13 cellular contexts compared by ENCODE assay signal in genomic region chr17:49000943-49001342, GRCh38. TPM values are rescaled to one million over a fixed set of nuclear protein-coding genes. Genes with fewer than 3 reads are reported as not detected.
DNase-seq lines count a peak whose midpoint lies in the region; ATAC-seq, FAIRE-seq and TF ChIP-seq lines count a peak whose summit lies in the region.
"Had no signal": no experiment of that assay in that cellular context is flagged by ENCODE, and none has a peak within 500 bp of the region (broad histone marks: within the 10 kb centered on the region; RNA-seq: fewer than 3 reads in every experiment).

No MANE protein-coding gene starts in this region.

- H3K36me3 ChIP-seq in A673 (ENCODE audit: insufficient read depth, low read length, poor library complexity, severe bottlenecking) (peaks cover 71% of the 10 kb centered on the region), iPS-15b (ENCODE audit: control insufficient read depth, insufficient read depth, low read length) (peaks cover 14% of the 10 kb centered on the region)

- CTCF ChIA-PET in A673 (lab: Charles Lee) = no interaction called here

- no TSS peak for BruUV-seq in A673 (replicated peaks; lab: Mats Ljungman, UMichigan)

- no peak overlapping the region for H3K9ac ChIP-seq in iPS-15b (ENCODE audit: low read depth, low read length)

- FAIRE-seq in frontal cortex (lab: Jason Lieb, UNC) = no peak

- no peak for ATAC-seq in GM19324 (IDR thresholded peaks at IDR 0.05; ENCODE audit: low FRiP score, unreplicated experiment)
- ATAC-seq: activated naive CD8-positive, alpha-beta T cell treated with anti-CD3 and anti-CD28 coated beads, Interleukin-2, amount 50 U/mL, for 24 hours; stimulated activated naive B cell treated with anti-CD40 and anti-IgM and Interleukin-4, amounts not matched to agents 10 μg/mL and 1 μg/mL and 100 μg/mL, for 72 hours had no signal

- POLR2A ChIA-PET in A673 (lab: Charles Lee; ENCODE audit: low non-redundant PET) = no interaction called here

- TF ChIP-seq CTCF in A673 (conservative IDR thresholded peaks at IDR 0.05; ENCODE audit: low read depth, low read length) (no peak), HL-60 (IDR thresholded peaks at IDR 0.05; ENCODE audit: insufficient read depth, low read length) (no peak)

- H3K4me3 ChIP-seq in A673 (ENCODE audit: low read depth, low read length, poor library complexity, severe bottlenecking) = peak overlapping the region; percentile 97
- peak overlapping the region; percentile 86; the same call in 1 of the 2 replicates for H3K4me3 ChIP-seq in HL-60 (replicated peaks; ENCODE audit: insufficient read depth, low read length)
- peak overlapping the region; percentile 98 for H3K4me3 ChIP-seq in iPS-15b (ENCODE audit: low read depth, low read length)

- no peaks in the 10 kb centered on the region for H3K9me3 ChIP-seq in A673 (ENCODE audit: low read depth, low read length, poor library complexity, severe bottlenecking)
- no peaks in the 10 kb centered on the region for H3K9me3 ChIP-seq in iPS-15b (ENCODE audit: control insufficient read depth, insufficient read depth, low read length)

- DNase-seq in A673 (ENCODE audit: low spot score) = no peak
- peak; percentile 27 to 77 for DNase-seq in HL-60 (ENCODE audit: low read depth in 1 of 2, low spot score in 1 of 2)
- DNase-seq in SKM-1 treated with dmso at 0.1 percent for 144 hours (lab: John Stamatoyannopoulos, UW; ENCODE audit: unreplicated experiment) = peak; percentile 77
- DNase-seq in NCI-H2227 (lab: John Stamatoyannopoulos, UW; ENCODE audit: unreplicated experiment) = no peak
- no peak for DNase-seq in COR-L47 (lab: John Stamatoyannopoulos, UW)
- no peak for DNase-seq in frontal cortex (ENCODE audit: low spot score in 2 of 2)
- DNase-seq: activated naive CD8-positive, alpha-beta T cell treated with anti-CD3 and anti-CD28 coated beads, Interleukin-2, amount 50 U/mL, for 24 hours; immature natural killer cell; NCI-H1092; NCI-H69; stimulated activated naive B cell treated with anti-CD40 and anti-IgM and Interleukin-4, amounts not matched to agents 10 μg/mL and 1 μg/mL and 100 μg/mL, for 72 hours had no signal

- intact Hi-C loops in A673 (cut with micrococcal nuclease; ENCODE audit: unreplicated experiment) = no loop called here

- H3K4me1 ChIP-seq in A673 (ENCODE audit: insufficient read depth, low read length, poor library complexity, severe bottlenecking) (peaks cover 16% of the 10 kb centered on the region), iPS-15b (ENCODE audit: control insufficient read depth, insufficient read depth, low read length) (peaks cover 19% of the 10 kb centered on the region)

- H3K27ac ChIP-seq in A673 (ENCODE audit: low read depth, low read length, poor library complexity, severe bottlenecking) (peak overlapping the region; percentile 100), HL-60 (replicated peaks) (peak overlapping the region; percentile 96)

- H3K27me3 ChIP-seq in A673 (replicated peaks; ENCODE audit: insufficient read depth, low read depth, low read length, poor library complexity) (no peaks in the 10 kb centered on the region), HL-60 (ENCODE audit: insufficient read depth, poor library complexity, severe bottlenecking) (peaks cover under 1% of the 10 kb centered on the region), iPS-15b (ENCODE audit: control insufficient read depth, insufficient read depth, low read length) (no peaks in the 10 kb centered on the region)

RNA-seq across cellular contexts. Expression of gene IGF2BP1, which starts 3.8 kb away (rescaled TPM):
- 495 and 517 TPM in 2 replicates for total RNA-seq in A673 (2021)
- total RNA-seq in frontal cortex = 0.82 TPM

RNA-seq across cellular contexts. Expression of gene GIP, which starts 32.5 kb away (rescaled TPM):
- 0.88 and 1.1 TPM in 2 replicates for total RNA-seq in A673 (2021)
- total RNA-seq in frontal cortex = not detected

RNA-seq across cellular contexts. Expression of gene SNF8, which starts 56.3 kb away (rescaled TPM):
- 177 and 188 TPM in 2 replicates for total RNA-seq in A673 (2021)
- total RNA-seq in frontal cortex = 43.6 TPM

Comparison
In these comparisons a context has a peak if more than half of its experiments do, and no peak if none do; other contexts are left out.
1. DNase-seq: peak in HL-60 (2 of 2) and SKM-1 treated with dmso at 0.1 percent for 144 hours (single experiment); none in A673 (single experiment), NCI-H2227 (single experiment), COR-L47 (single experiment) and frontal cortex (0 of 2).
2. RNA of gene IGF2BP1, which starts 3.8 kb away (total RNA-seq): 495 to 517 TPM in A673; 0.82 TPM in frontal cortex (single experiment); every median in the first group is over 100 times any median in the second.
3. Peak in every context shown above with its lines, with median percentiles within 50 percentile points of each other: H3K4me3 ChIP-seq.